8 cellular contexts compared by ENCODE assay signal in the genomic region with DNA sequence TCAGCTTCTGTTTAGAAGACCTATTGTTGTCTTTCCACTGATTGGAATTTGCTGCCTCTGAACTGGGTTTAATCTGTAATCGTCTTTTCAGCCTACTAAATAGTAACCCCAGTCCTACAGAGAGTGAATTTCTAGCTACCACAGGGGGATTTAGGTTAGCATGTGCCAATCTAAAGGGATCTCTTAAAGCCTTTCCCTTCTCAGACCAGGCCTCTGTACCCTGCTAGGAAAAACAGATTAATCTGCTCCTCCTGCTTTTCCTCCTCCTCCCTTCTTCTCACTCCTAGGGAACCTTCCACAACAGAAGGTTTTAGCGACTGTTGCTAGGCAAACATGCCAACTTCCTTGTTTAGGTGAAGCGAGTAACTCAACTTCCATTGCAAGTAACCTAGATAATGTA. TPM values are rescaled to one million over a fixed set of nuclear protein-coding genes. Genes with fewer than 3 reads are reported as not detected.
DNase-seq lines count a peak whose midpoint lies in the region; ATAC-seq, FAIRE-seq and TF ChIP-seq lines count a peak whose summit lies in the region.

No MANE protein-coding gene starts in this region.

- H3K79me2 ChIP-seq in hepatocyte = peaks cover 37% of the 10 kb centered on the region

- no peak overlapping the region for H3K4me3 ChIP-seq in NB4 (ENCODE audit: low read depth, low read length)
- no peak overlapping the region for H3K4me3 ChIP-seq in hepatocyte
- no peak overlapping the region for H3K4me3 ChIP-seq in skin epidermis

- no peaks in the 10 kb centered on the region for H3K9me3 ChIP-seq in hepatocyte (ENCODE audit: low read depth)

- H3K9me3 Mint-ChIP-seq in activated naive CD8-positive, alpha-beta T cell (ENCODE audit: low read depth) = no peaks in the 10 kb centered on the region

- peaks cover 32% of the 10 kb centered on the region for H3K4me1 ChIP-seq in hepatocyte (ENCODE audit: insufficient read depth)

- H3K27me3 Mint-ChIP-seq in activated naive CD8-positive, alpha-beta T cell = no peaks in the 10 kb centered on the region

- peak; percentile 84 for DNase-seq in DMS53 (lab: John Stamatoyannopoulos, UW)
- peak; percentile 65 for DNase-seq in NB4 (ENCODE audit: low read depth)
- peak; percentile 69 for DNase-seq in hepatocyte (ENCODE audit: low spot score)
- no peak for DNase-seq in GM12892 (ENCODE audit: insufficient read length)
- DNase-seq in 8988T = no peak

- no peaks in the 10 kb centered on the region for H3K9me2 ChIP-seq in hepatocyte (replicated peaks; ENCODE audit: insufficient read depth)

- H3K4me1 Mint-ChIP-seq in activated naive CD8-positive, alpha-beta T cell (ENCODE audit: low read depth) = peaks cover 38% of the 10 kb centered on the region

- no peaks in the 10 kb centered on the region for H3K36me3 ChIP-seq in hepatocyte (replicated peaks; ENCODE audit: insufficient read depth, low read depth)

- H3K27me3 ChIP-seq in hepatocyte = no peaks in the 10 kb centered on the region

- peak overlapping the region; percentile 88 for H3K4me2 ChIP-seq in hepatocyte

- 27% methylated on average over 3 of the region's 3 CpGs for WGBS in hepatocyte (ENCODE audit: low lambda C conversion rate, missing lambda C conversion rate)

- no peak for TF ChIP-seq CTCF in NB4 (IDR thresholded peaks at IDR 0.05; ENCODE audit: low read depth, low read length)
- TF ChIP-seq CTCF in hepatocyte (IDR thresholded peaks at IDR 0.05; ENCODE audit: poor library complexity) = no peak

- no peak for FAIRE-seq in GM12892 (lab: Jason Lieb, UNC)

- peak overlapping the region; percentile 99 for H3K27ac Mint-ChIP-seq in activated naive CD8-positive, alpha-beta T cell

- peak overlapping the region; percentile 99 for H3K4me3 Mint-ChIP-seq in activated naive CD8-positive, alpha-beta T cell

- H4K20me1 ChIP-seq in hepatocyte (ENCODE audit: insufficient read depth, poor library complexity, severe bottlenecking) = peaks cover 31% of the 10 kb centered on the region

- peak overlapping the region; percentile 97 for H3K27ac ChIP-seq in hepatocyte
- H3K27ac ChIP-seq in skin epidermis = peak overlapping the region in 20 of 21 experiments; percentile 88 to 99 (median 96)

- no peak for TF ChIP-seq POLR2A in NB4 (IDR thresholded peaks at IDR 0.05; ENCODE audit: extremely low read depth, insufficient read length)
- no peak for TF ChIP-seq POLR2A in GM12892 (IDR thresholded peaks at IDR 0.05; ENCODE audit: low read depth, low read length)

- H3K36me3 Mint-ChIP-seq in activated naive CD8-positive, alpha-beta T cell = no peaks in the 10 kb centered on the region

- peak overlapping the region; percentile 86 for H2AFZ ChIP-seq in hepatocyte

- no peak for ATAC-seq in GM21737 (IDR thresholded peaks at IDR 0.05; ENCODE audit: unreplicated experiment)

RNA-seq across cellular contexts. Expression of a gene that starts 1.3 kb away (rescaled TPM):
- total RNA-seq in hepatocyte = 22.8 and 32.6 TPM in 2 replicates
- 5.8 and 5.9 TPM in 2 replicates for polyA plus RNA-seq in hepatocyte
- polyA plus RNA-seq in GM12892 (2012; ENCODE audit: missing spikeins) = 10.0 TPM

Comparison
In these comparisons a context has a peak if more than half of its experiments do, and no peak if none do; other contexts are left out.
1. DNase-seq: peak in DMS53 (single experiment), NB4 (single experiment) and hepatocyte (single experiment); none in GM12892 (single experiment) and 8988T (single experiment).